ENCODE assay signal across 8 cellular contexts in genomic region chr12:56645717-56646446, GRCh38. TPM values are rescaled to one million over a fixed set of nuclear protein-coding genes. Genes with fewer than 3 reads are reported as not detected.
DNase-seq lines count a peak whose midpoint lies in the region; ATAC-seq, FAIRE-seq and TF ChIP-seq lines count a peak whose summit lies in the region.

Gene ATP5F1B (minus strand): TSS chr12:56645984. CDS start chr12:56645963, 21 bp downstream.

- H3K27me3 ChIP-seq in adrenal gland (no peaks in the 10 kb centered on the region), heart left ventricle (no peaks in the 10 kb centered on the region)

- no peaks in the 10 kb centered on the region for H3K9me3 ChIP-seq in adrenal gland (replicated peaks in 1 of 3)
- H3K9me3 ChIP-seq in heart left ventricle, result no peaks in the 10 kb centered on the region

- H3K4me3 Mint-ChIP-seq in type B pancreatic cell, result peak within 1 kb of the TSS; percentile 98

- H3K36me3 ChIP-seq in adrenal gland (replicated peaks in 1 of 2) (peaks cover 0 to 36% of the 10 kb centered on the region in 2 donors), heart left ventricle (peaks cover 3 to 42% (median 39%) of the 10 kb centered on the region in 9 donors)

- H3K4me1 ChIP-seq in adrenal gland (replicated peaks in 1 of 2) (peaks cover 4 to 34% of the 10 kb centered on the region in 2 donors), heart left ventricle (peaks cover 5 to 48% (median 38%) of the 10 kb centered on the region in 12 donors)

- H3K4me3 ChIP-seq in adrenal gland (peak within 1 kb of the TSS; percentile 38 to 83 (median 74)), heart left ventricle (peak within 1 kb of the TSS; percentile 75 to 99 (median 86))

- H3K4me1 Mint-ChIP-seq in type B pancreatic cell (ENCODE audit: unreplicated experiment), result peaks cover 19% of the 10 kb centered on the region

- peak; percentile 96 for DNase-seq in GM12892 (ENCODE audit: insufficient read length)
- peak; percentile 100 for DNase-seq in NCI-H146 (lab: John Stamatoyannopoulos, UW)
- peak; percentile 83 to 99 (median 87) for DNase-seq in T-helper 1 cell
- DNase-seq in adrenal gland, result peak; percentile 96 to 100 (median 98)
- peak; percentile 94 to 99 (median 98) for DNase-seq in heart left ventricle
- peak; percentile 100 for DNase-seq in pons (ENCODE audit: low spot score)
- DNase-seq in type B pancreatic cell (ENCODE audit: extremely low spot score, unreplicated experiment), result peak; percentile 88

- H3K27me3 Mint-ChIP-seq in type B pancreatic cell, result no peaks in the 10 kb centered on the region

- peak within 1 kb of the TSS; percentile 92 for H3K27ac Mint-ChIP-seq in type B pancreatic cell

- intact Hi-C loops in adrenal gland (cut with DNase I) (loop anchor here in 1 of 2 donors (10.0 kb wide), 1 partner anchor 79 kb away; the partner anchor contains the start of gene NACA), heart left ventricle (cut with DNase I) (loop anchor here (1.0 to 10.0 kb wide), 8 partner anchors 36 to 79 kb away; partner anchors contain the start of genes NACA (in 6 of the 10) and PTGES3 (in 5 of the 10))

- ATAC-seq in HG02852 (IDR thresholded peaks at IDR 0.05; ENCODE audit: unreplicated experiment) (peak; percentile 98), heart left ventricle (peak; percentile 97 to 99 (median 98))

- 0% methylated on average over 25 to 39 of the region's 39 CpGs for WGBS in adrenal gland, 4 donors
- 0 to 4% (median 0%) methylated on average over 30 to 39 of the region's 39 CpGs for WGBS in heart left ventricle, 4 donors

- peak within 1 kb of the TSS; percentile 85 to 93 (median 90) for H3K27ac ChIP-seq in adrenal gland
- H3K27ac ChIP-seq in heart left ventricle, result peak within 1 kb of the TSS; percentile 87 to 98 (median 96)

- H3K36me3 Mint-ChIP-seq in type B pancreatic cell, result peaks cover 27% of the 10 kb centered on the region

- TF ChIP-seq POLR2A in GM12892 (IDR thresholded peaks at IDR 0.05; ENCODE audit: low read depth, low read length), result peak; percentile 99
- TF ChIP-seq POLR2A in adrenal gland (IDR thresholded peaks at IDR 0.05), result peak; percentile 97 to 99
- TF ChIP-seq POLR2A in heart left ventricle (IDR thresholded peaks at IDR 0.05), result peak; percentile 90 to 98

- no peaks in the 10 kb centered on the region for H3K9me3 Mint-ChIP-seq in type B pancreatic cell

- peak; percentile 99 for FAIRE-seq in GM12892 (lab: Jason Lieb, UNC)

- peak in 1 of 6 experiments; percentile 4 for TF ChIP-seq CTCF in adrenal gland (IDR thresholded peaks at IDR 0.05)
- peak in 1 of 12 donors; percentile 9 for TF ChIP-seq CTCF in heart left ventricle (IDR thresholded peaks at IDR 0.05)
- TF ChIP-seq CTCF in type B pancreatic cell (conservative IDR thresholded peaks at IDR 0.05), result peak; percentile 41

RNA-seq across cellular contexts. Expression of gene ATP5F1B, which starts in this region (rescaled TPM):
- polyA plus RNA-seq in GM12892 (2012; ENCODE audit: missing spikeins), result 1,127 TPM
- total RNA-seq in adrenal gland (1,000 to 10,000 TPM in 1 of 8 donors, 100 to 1,000 TPM in 7; 512 to 1,073 (median 754) TPM), heart left ventricle (1,000 to 10,000 TPM; 1,755 to 3,502 (median 2,732) TPM), type B pancreatic cell (ENCODE audit: low replicate concordance) (692 and 828 TPM in 2 replicates)
- polyA plus RNA-seq in adrenal gland (1,000 to 10,000 TPM in 1 of 3 donors, 100 to 1,000 TPM in 2; 306 to 1,296 (median 573) TPM), heart left ventricle (1,000 to 10,000 TPM; 1,436 to 2,223 TPM)

Comparison
In these comparisons a context has a peak if more than half of its experiments do, and no peak if none do; other contexts are left out.
1. Peak in every context shown above with its lines: DNase-seq, ATAC-seq, H3K4me3 ChIP-seq and H3K27ac ChIP-seq.